Comparison of ENCODE assay signal across 1 cellular context in genomic region chr12:75892779-75893408, GRCh38.
TF ChIP-seq lines count a peak whose summit lies in the region.

No MANE protein-coding gene starts in this region.

TF ChIP-seq in K562, 482 proteins besides CTCF, POLR2A, EP300 and RAD21 (continued from another document and continues in another):
- TF ChIP-seq, protein P1, sequence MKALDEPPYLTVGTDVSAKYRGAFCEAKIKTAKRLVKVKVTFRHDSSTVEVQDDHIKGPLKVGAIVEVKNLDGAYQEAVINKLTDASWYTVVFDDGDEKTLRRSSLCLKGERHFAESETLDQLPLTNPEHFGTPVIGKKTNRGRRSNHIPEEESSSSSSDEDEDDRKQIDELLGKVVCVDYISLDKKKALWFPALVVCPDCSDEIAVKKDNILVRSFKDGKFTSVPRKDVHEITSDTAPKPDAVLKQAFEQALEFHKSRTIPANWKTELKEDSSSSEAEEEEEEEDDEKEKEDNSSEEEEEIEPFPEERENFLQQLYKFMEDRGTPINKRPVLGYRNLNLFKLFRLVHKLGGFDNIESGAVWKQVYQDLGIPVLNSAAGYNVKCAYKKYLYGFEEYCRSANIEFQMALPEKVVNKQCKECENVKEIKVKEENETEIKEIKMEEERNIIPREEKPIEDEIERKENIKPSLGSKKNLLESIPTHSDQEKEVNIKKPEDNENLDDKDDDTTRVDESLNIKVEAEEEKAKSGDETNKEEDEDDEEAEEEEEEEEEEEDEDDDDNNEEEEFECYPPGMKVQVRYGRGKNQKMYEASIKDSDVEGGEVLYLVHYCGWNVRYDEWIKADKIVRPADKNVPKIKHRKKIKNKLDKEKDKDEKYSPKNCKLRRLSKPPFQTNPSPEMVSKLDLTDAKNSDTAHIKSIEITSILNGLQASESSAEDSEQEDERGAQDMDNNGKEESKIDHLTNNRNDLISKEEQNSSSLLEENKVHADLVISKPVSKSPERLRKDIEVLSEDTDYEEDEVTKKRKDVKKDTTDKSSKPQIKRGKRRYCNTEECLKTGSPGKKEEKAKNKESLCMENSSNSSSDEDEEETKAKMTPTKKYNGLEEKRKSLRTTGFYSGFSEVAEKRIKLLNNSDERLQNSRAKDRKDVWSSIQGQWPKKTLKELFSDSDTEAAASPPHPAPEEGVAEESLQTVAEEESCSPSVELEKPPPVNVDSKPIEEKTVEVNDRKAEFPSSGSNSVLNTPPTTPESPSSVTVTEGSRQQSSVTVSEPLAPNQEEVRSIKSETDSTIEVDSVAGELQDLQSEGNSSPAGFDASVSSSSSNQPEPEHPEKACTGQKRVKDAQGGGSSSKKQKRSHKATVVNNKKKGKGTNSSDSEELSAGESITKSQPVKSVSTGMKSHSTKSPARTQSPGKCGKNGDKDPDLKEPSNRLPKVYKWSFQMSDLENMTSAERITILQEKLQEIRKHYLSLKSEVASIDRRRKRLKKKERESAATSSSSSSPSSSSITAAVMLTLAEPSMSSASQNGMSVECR (CRISPR knock-in tag; IDR thresholded peaks at IDR 0.05): no peak
- peak; percentile 94 for TF ChIP-seq ZNF384 (IDR thresholded peaks at IDR 0.05; ENCODE audit: low read depth, low read length)
- TF ChIP-seq GTF2E2 (tag; IDR thresholded peaks at IDR 0.05): 0 out of 2 replicates have a peak, but pooled peaks have one; percentile 44
- peak; percentile 77 for TF ChIP-seq JUN (IDR thresholded peaks at IDR 0.05; ENCODE audit: borderline replicate concordance, low read depth, low read length)
- no peak for TF ChIP-seq JUN (CRISPR knock-in tag; IDR thresholded peaks at IDR 0.05; ENCODE audit: borderline replicate concordance)
- no peak for TF ChIP-seq E2F6 (IDR thresholded peaks at IDR 0.05; ENCODE audit: borderline replicate concordance in 1 of 2, extremely low read depth in 1 of 2, insufficient read depth in 1 of 2, insufficient read length in 1 of 2, low read depth in 1 of 2, low read length in 1 of 2, poor library complexity in 1 of 2, severe bottlenecking in 1 of 2)
- no peak for TF ChIP-seq STAT6 (CRISPR knock-in tag; IDR thresholded peaks at IDR 0.05)
- TF ChIP-seq POLR3A (IDR thresholded peaks at IDR 0.05; ENCODE audit: borderline replicate concordance, extremely low read depth, insufficient read depth, insufficient read length): no peak
- no peak for TF ChIP-seq ZNF217 (CRISPR knock-in tag; IDR thresholded peaks at IDR 0.05)
- no peak for TF ChIP-seq HNRNPLL (IDR thresholded peaks at IDR 0.05; ENCODE audit: low read depth, low read length, poor library complexity, severe bottlenecking)
- TF ChIP-seq KAT8 (IDR thresholded peaks at IDR 0.05; ENCODE audit: low read depth): no peak
- 0 out of 2 replicates have a peak, but pooled peaks have one; percentile 36 for TF ChIP-seq ZNF431 (CRISPR knock-in tag; IDR thresholded peaks at IDR 0.05)
- TF ChIP-seq PKNOX1 (IDR thresholded peaks at IDR 0.05): peak; percentile 78
- no peak for TF ChIP-seq CHD2 (IDR thresholded peaks at IDR 0.05; ENCODE audit: low read depth, low read length)
- TF ChIP-seq HDGF (IDR thresholded peaks at IDR 0.05): no peak
- no peak for TF ChIP-seq GTF2A2 (tag; IDR thresholded peaks at IDR 0.05)
- no peak for TF ChIP-seq PRMT5 (CRISPR knock-in tag; IDR thresholded peaks at IDR 0.05)
- no peak for TF ChIP-seq KAT2B (IDR thresholded peaks at IDR 0.05; ENCODE audit: low read depth, low read length)
- peak in 1 of 2 experiments; percentile 83; a peak in 1 of 3 replicates for TF ChIP-seq CBX3 (IDR thresholded peaks at IDR 0.05; ENCODE audit: borderline replicate concordance in 1 of 2, low read length in 2 of 2)
- TF ChIP-seq CXXC5 (CRISPR knock-in tag; IDR thresholded peaks at IDR 0.05): peak; percentile 77
- TF ChIP-seq RCOR1 (IDR thresholded peaks at IDR 0.05; ENCODE audit: borderline replicate concordance in 1 of 2, low read depth in 2 of 2, low read length in 2 of 2): peak; percentile 100
- no peak for TF ChIP-seq ZNF146 (CRISPR knock-in tag; IDR thresholded peaks at IDR 0.05; ENCODE audit: unreplicated experiment)
- TF ChIP-seq HNRNPL (IDR thresholded peaks at IDR 0.05; ENCODE audit: low read depth, low read length): no peak
- TF ChIP-seq RUNX1 (IDR thresholded peaks at IDR 0.05; ENCODE audit: low read depth): peak; percentile 97
- no peak for TF ChIP-seq ZNF232 (CRISPR knock-in tag; IDR thresholded peaks at IDR 0.05)
- TF ChIP-seq FUS (optimal IDR thresholded peaks at IDR 0.05; ENCODE audit: low read depth, low read length): no peak
- peak; percentile 75 for TF ChIP-seq MEIS2 (IDR thresholded peaks at IDR 0.05; ENCODE audit: partially characterized antibody)
- no peak for TF ChIP-seq ZNF785 (CRISPR knock-in tag; IDR thresholded peaks at IDR 0.05)
- TF ChIP-seq BRD9 (IDR thresholded peaks at IDR 0.05; ENCODE audit: low read depth, partially characterized antibody): peak; percentile 71
- no peak for TF ChIP-seq SIN3B (IDR thresholded peaks at IDR 0.05; ENCODE audit: low read depth)
- TF ChIP-seq SP2 (IDR thresholded peaks at IDR 0.05; ENCODE audit: extremely low read depth, low read depth, low read length, poor library complexity, severe bottlenecking): no peak
- peak; percentile 95; the same call in 1 of the 2 replicates for TF ChIP-seq HLTF (IDR thresholded peaks at IDR 0.05)
- no peak for TF ChIP-seq MGA (IDR thresholded peaks at IDR 0.05)
- TF ChIP-seq SMAD1 (IDR thresholded peaks at IDR 0.05; ENCODE audit: low read depth, low read length, partially characterized antibody): peak; percentile 90
- TF ChIP-seq, protein P2, sequence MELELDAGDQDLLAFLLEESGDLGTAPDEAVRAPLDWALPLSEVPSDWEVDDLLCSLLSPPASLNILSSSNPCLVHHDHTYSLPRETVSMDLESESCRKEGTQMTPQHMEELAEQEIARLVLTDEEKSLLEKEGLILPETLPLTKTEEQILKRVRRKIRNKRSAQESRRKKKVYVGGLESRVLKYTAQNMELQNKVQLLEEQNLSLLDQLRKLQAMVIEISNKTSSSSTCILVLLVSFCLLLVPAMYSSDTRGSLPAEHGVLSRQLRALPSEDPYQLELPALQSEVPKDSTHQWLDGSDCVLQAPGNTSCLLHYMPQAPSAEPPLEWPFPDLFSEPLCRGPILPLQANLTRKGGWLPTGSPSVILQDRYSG (tag; conservative IDR thresholded peaks at IDR 0.05; ENCODE audit: low read depth): peak; percentile 83; the same call in 1 of the 2 replicates
- no peak for TF ChIP-seq LARP7 (IDR thresholded peaks at IDR 0.05)
